Comparison of ENCODE assay signal across 24 cellular contexts in genomic region chr20:57676517-57677322, GRCh38. TPM values are rescaled to one million over a fixed set of nuclear protein-coding genes. Genes with fewer than 3 reads are reported as not detected.
DNase-seq lines count a peak whose midpoint lies in the region; ATAC-seq, FAIRE-seq and TF ChIP-seq lines count a peak whose summit lies in the region.
"Had no signal": no experiment of that assay in that cellular context is flagged by ENCODE, and none has a peak within 500 bp of the region (broad histone marks: within the 10 kb centered on the region; RNA-seq: fewer than 3 reads in every experiment).

No MANE protein-coding gene starts in this region.

- no peak overlapping the region for H3K4me3 ChIP-seq in KMS-11 (IDR thresholded peaks at IDR 0.05; ENCODE audit: insufficient read depth, low read depth, low read length)
- no peak overlapping the region for H3K4me3 ChIP-seq in coronary artery
- H3K4me3 ChIP-seq: psoas muscle had no signal

- no peak for FAIRE-seq in GM19239 (lab: Jason Lieb, UNC)
- FAIRE-seq: RCC 7860 had no signal

- no peaks in the 10 kb centered on the region for H4K20me1 ChIP-seq in KMS-11 (ENCODE audit: insufficient read depth)

- intact Hi-C loops in activated T-helper 1 cell treated with anti-CD3 and anti-CD28 coated beads, Interleukin-12 subunit alpha, Interleukin-12 subunit beta, Interleukin-2, Interleukin-4 antibody, amounts not matched to agents 30 ng/mL and 10 ng/mL and 1 ng/mL, durations not matched to agents 14 hours and 24 hours and 36 hours (cut with micrococcal nuclease), result no loop called here

- peak overlapping the region; percentile 96; the same call in 1 of the 2 replicates for H3K4me2 ChIP-seq in KMS-11

- no peak overlapping the region for H3K4me3 Mint-ChIP-seq in chondrocyte (ENCODE audit: unreplicated experiment)
- no peak overlapping the region for H3K4me3 Mint-ChIP-seq in nephron progenitor cell
- no peak overlapping the region for H3K4me3 Mint-ChIP-seq in activated T-helper 1 cell treated with anti-CD3 and anti-CD28 coated beads, Interleukin-12 subunit alpha, Interleukin-12 subunit beta, Interleukin-2, Interleukin-4 antibody, amounts not matched to agents 30 ng/mL and 10 ng/mL and 1 ng/mL, durations not matched to agents 14 hours and 24 hours and 36 hours
- H3K4me3 Mint-ChIP-seq: activated naive CD8-positive, alpha-beta T cell treated with anti-CD3 and anti-CD28 coated beads for 36 hours; HFFc6; stimulated activated naive CD8-positive, alpha-beta T cell treated with anti-CD3 and anti-CD28 coated beads, Interleukin-15, Interleukin-2, amounts not matched to agents 100 ng/mL and 50 ng/mL, for 24 hours had no signal

- H3K4me1 Mint-ChIP-seq in chondrocyte (ENCODE audit: low read depth) (peaks cover 84% of the 10 kb centered on the region), nephron progenitor cell (peaks cover 60% of the 10 kb centered on the region)
- H3K4me1 Mint-ChIP-seq in activated T-helper 1 cell treated with anti-CD3 and anti-CD28 coated beads, Interleukin-12 subunit alpha, Interleukin-12 subunit beta, Interleukin-2, Interleukin-4 antibody, amounts not matched to agents 30 ng/mL and 10 ng/mL and 1 ng/mL, durations not matched to agents 14 hours and 24 hours and 36 hours (ENCODE audit: low read depth), result no peaks in the 10 kb centered on the region

- ATAC-seq in HG02840 (IDR thresholded peaks at IDR 0.05; ENCODE audit: low FRiP score, unreplicated experiment), result no peak
- ATAC-seq: left lobe of liver, psoas muscle had no signal

- H3K27ac Mint-ChIP-seq in chondrocyte (ENCODE audit: unreplicated experiment) (peak overlapping the region; percentile 46), nephron progenitor cell (peak overlapping the region; percentile 23)
- no peak overlapping the region for H3K27ac Mint-ChIP-seq in activated T-helper 1 cell treated with anti-CD3 and anti-CD28 coated beads, Interleukin-12 subunit alpha, Interleukin-12 subunit beta, Interleukin-2, Interleukin-4 antibody, amounts not matched to agents 30 ng/mL and 10 ng/mL and 1 ng/mL, durations not matched to agents 14 hours and 24 hours and 36 hours
- H3K27ac Mint-ChIP-seq: activated naive CD8-positive, alpha-beta T cell treated with anti-CD3 and anti-CD28 coated beads for 36 hours; HFFc6; stimulated activated naive CD8-positive, alpha-beta T cell treated with anti-CD3 and anti-CD28 coated beads, Interleukin-15, Interleukin-2, amounts not matched to agents 100 ng/mL and 50 ng/mL, for 24 hours had no signal

- TF ChIP-seq CTCF in KMS-11 (conservative IDR thresholded peaks at IDR 0.05; ENCODE audit: low read depth, low read length) (no peak), chondrocyte (IDR thresholded peaks at IDR 0.05) (no peak), nephron progenitor cell (IDR thresholded peaks at IDR 0.05) (no peak), coronary artery (IDR thresholded peaks at IDR 0.05) (no peak)

- no peaks in the 10 kb centered on the region for H3K27me3 ChIP-seq in KMS-11 (ENCODE audit: insufficient read depth, low read depth)

- H3K36me3 Mint-ChIP-seq in chondrocyte (ENCODE audit: low read depth) (peaks cover 5% of the 10 kb centered on the region), nephron progenitor cell (ENCODE audit: low read depth) (no peaks in the 10 kb centered on the region)
- no peaks in the 10 kb centered on the region for H3K36me3 Mint-ChIP-seq in activated T-helper 1 cell treated with anti-CD3 and anti-CD28 coated beads, Interleukin-12 subunit alpha, Interleukin-12 subunit beta, Interleukin-2, Interleukin-4 antibody, amounts not matched to agents 30 ng/mL and 10 ng/mL and 1 ng/mL, durations not matched to agents 14 hours and 24 hours and 36 hours (ENCODE audit: low read depth)

- peak; percentile 23 for DNase-seq in CD1c-positive myeloid dendritic cell (ENCODE audit: extremely low spot score)
- no peak for DNase-seq in chondrocyte (ENCODE audit: low spot score)
- no peak for DNase-seq in nephron progenitor cell
- no peak for DNase-seq in coronary artery (ENCODE audit: low spot score)
- no peak for DNase-seq in GM19239 (ENCODE audit: insufficient read length, low spot score)
- no peak for DNase-seq in activated T-helper 1 cell treated with anti-CD3 and anti-CD28 coated beads, Interleukin-12 subunit alpha, Interleukin-12 subunit beta, Interleukin-2, Interleukin-4 antibody, amounts not matched to agents 30 ng/mL and 10 ng/mL and 1 ng/mL, durations not matched to agents 14 hours and 24 hours and 36 hours (ENCODE audit: low spot score)
- DNase-seq: activated CD4-positive, alpha-beta T cell treated with anti-CD3 and anti-CD28 coated beads for 48 hours; activated naive CD8-positive, alpha-beta T cell treated with anti-CD3 and anti-CD28 coated beads for 36 hours; cortex of kidney; EL; HFFc6; IMR-90; midbrain; MM.1S; NCI-H1694; NCI-H226; psoas muscle; stimulated activated CD4-positive, alpha-beta T cell treated with anti-CD3 and anti-CD28 coated beads, Interleukin-2, amount 100 ng/mL, for 24 hours; trophoblast cell had no signal

- no peak overlapping the region for H2AFZ ChIP-seq in KMS-11 (ENCODE audit: low read depth)

- H3K79me2 ChIP-seq in KMS-11 (ENCODE audit: insufficient read depth, low read depth), result no peaks in the 10 kb centered on the region; the same call in 1 of the 2 replicates

- no peaks in the 10 kb centered on the region for H3K27me3 Mint-ChIP-seq in chondrocyte (ENCODE audit: low read depth)
- H3K27me3 Mint-ChIP-seq in nephron progenitor cell (ENCODE audit: low read depth, poor library complexity), result peaks cover 25% of the 10 kb centered on the region
- peaks cover 6% of the 10 kb centered on the region for H3K27me3 Mint-ChIP-seq in activated T-helper 1 cell treated with anti-CD3 and anti-CD28 coated beads, Interleukin-12 subunit alpha, Interleukin-12 subunit beta, Interleukin-2, Interleukin-4 antibody, amounts not matched to agents 30 ng/mL and 10 ng/mL and 1 ng/mL, durations not matched to agents 14 hours and 24 hours and 36 hours (ENCODE audit: insufficient read depth)
- H3K27me3 Mint-ChIP-seq: activated naive CD8-positive, alpha-beta T cell treated with anti-CD3 and anti-CD28 coated beads for 36 hours; stimulated activated naive CD8-positive, alpha-beta T cell treated with anti-CD3 and anti-CD28 coated beads, Interleukin-15, Interleukin-2, amounts not matched to agents 100 ng/mL and 50 ng/mL, for 24 hours had no signal

- H3K9ac ChIP-seq in KMS-11, result no peak overlapping the region

- no peak overlapping the region for H3K27ac ChIP-seq in KMS-11
- no peak overlapping the region for H3K27ac ChIP-seq in coronary artery
- H3K27ac ChIP-seq: psoas muscle had no signal

- no peaks in the 10 kb centered on the region for H3K9me3 Mint-ChIP-seq in chondrocyte (ENCODE audit: low read depth)
- H3K9me3 Mint-ChIP-seq in nephron progenitor cell, result no peaks in the 10 kb centered on the region
- no peaks in the 10 kb centered on the region for H3K9me3 Mint-ChIP-seq in activated T-helper 1 cell treated with anti-CD3 and anti-CD28 coated beads, Interleukin-12 subunit alpha, Interleukin-12 subunit beta, Interleukin-2, Interleukin-4 antibody, amounts not matched to agents 30 ng/mL and 10 ng/mL and 1 ng/mL, durations not matched to agents 14 hours and 24 hours and 36 hours
- H3K9me3 Mint-ChIP-seq: activated naive CD8-positive, alpha-beta T cell treated with anti-CD3 and anti-CD28 coated beads for 36 hours; HFFc6; stimulated activated naive CD8-positive, alpha-beta T cell treated with anti-CD3 and anti-CD28 coated beads, Interleukin-15, Interleukin-2, amounts not matched to agents 100 ng/mL and 50 ng/mL, for 24 hours had no signal

- H3K36me3 ChIP-seq in KMS-11 (ENCODE audit: insufficient read depth), result no peaks in the 10 kb centered on the region

- peaks cover 50% of the 10 kb centered on the region for H3K4me1 ChIP-seq in KMS-11 (ENCODE audit: low read depth, poor library complexity, severe bottlenecking)

RNA-seq across cellular contexts. Expression of gene PMEPA1, which starts 33.1 kb away (rescaled TPM):
- 151 to 298 TPM (median 163 TPM) in 3 replicates for total RNA-seq in chondrocyte
- total RNA-seq in activated T-helper 1 cell treated with anti-CD3 and anti-CD28 coated beads, Interleukin-12 subunit alpha, Interleukin-12 subunit beta, Interleukin-2, Interleukin-4 antibody, amounts not matched to agents 30 ng/mL and 10 ng/mL and 1 ng/mL, durations not matched to agents 14 hours and 24 hours and 36 hours, result 0.57 and 0.66 TPM in 2 replicates

RNA-seq across cellular contexts. Expression of gene ZBP1, which starts 56.5 kb away (rescaled TPM):
- not detected in 3 replicates for total RNA-seq in chondrocyte
- 0.15 and 0.41 TPM in 2 replicates for total RNA-seq in activated T-helper 1 cell treated with anti-CD3 and anti-CD28 coated beads, Interleukin-12 subunit alpha, Interleukin-12 subunit beta, Interleukin-2, Interleukin-4 antibody, amounts not matched to agents 30 ng/mL and 10 ng/mL and 1 ng/mL, durations not matched to agents 14 hours and 24 hours and 36 hours
- total RNA-seq: HFFc6, IMR-90 had no signal

Comparison
In these comparisons a context has a peak if more than half of its experiments do, and no peak if none do; other contexts are left out.
1. RNA of gene PMEPA1, which starts 33.1 kb away (total RNA-seq): 151 to 298 TPM in chondrocyte; 0.57 to 0.66 TPM in activated T-helper 1 cell treated with anti-CD3 and anti-CD28 coated beads, Interleukin-12 subunit alpha, Interleukin-12 subunit beta, Interleukin-2, Interleukin-4 antibody, amounts not matched to agents 30 ng/mL and 10 ng/mL and 1 ng/mL, durations not matched to agents 14 hours and 24 hours and 36 hours; every median in the first group is over 10 times any median in the second.